8 cellular contexts compared by ENCODE assay signal in genomic region chr14:59964251-59965007, GRCh38. TPM values are rescaled to one million over a fixed set of nuclear protein-coding genes. Genes with fewer than 3 reads are reported as not detected.
A peak's percentile ranks its signal among the peaks of the same experiment; 100 is the strongest.
DNase-seq lines count a peak whose midpoint lies in the region; ATAC-seq and TF ChIP-seq lines count a peak whose summit lies in the region.

No MANE protein-coding gene starts in this region.

- peak; percentile 34 for ATAC-seq in CD8-positive, alpha-beta T cell
- ATAC-seq in GM19438 (IDR thresholded peaks at IDR 0.05; ENCODE audit: low read depth, unreplicated experiment), result peak; percentile 21
- peak; percentile 5 for ATAC-seq in HG03469 (IDR thresholded peaks at IDR 0.05; ENCODE audit: unreplicated experiment)

- no peaks in the 10 kb centered on the region for H3K9me3 ChIP-seq in CD8-positive, alpha-beta T cell (ENCODE audit: low read length)
- no peaks in the 10 kb centered on the region for H3K9me3 ChIP-seq in esophagus muscularis mucosa
- H3K9me3 ChIP-seq in esophagus squamous epithelium, result no peaks in the 10 kb centered on the region

- H3K27me3 ChIP-seq in CD8-positive, alpha-beta T cell (ENCODE audit: insufficient read depth, low read length), result no peaks in the 10 kb centered on the region
- H3K27me3 ChIP-seq in esophagus muscularis mucosa, result peaks cover 0 to under 1% (median 0%) of the 10 kb centered on the region in 4 donors
- H3K27me3 ChIP-seq in esophagus squamous epithelium, result no peaks in the 10 kb centered on the region

- peaks cover 18% of the 10 kb centered on the region for H3K4me1 Mint-ChIP-seq in CD8-positive, alpha-beta T cell (ENCODE audit: low read depth)

- peak overlapping the region; percentile 95 for H3K27ac Mint-ChIP-seq in CD8-positive, alpha-beta T cell

- 72% methylated on average over 5 of the region's 5 CpGs for WGBS in esophagus muscularis mucosa
- WGBS in esophagus squamous epithelium, 2 donors, result 49 to 64% methylated on average over 5 of the region's 5 CpGs

- intact Hi-C loops in CD8-positive, alpha-beta T cell (cut with DNase I, micrococcal nuclease), result loop anchor here (1.0 to 10.0 kb wide), 12 partner anchors 44 to 1290 kb away; partner anchors contain the start of genes DHRS7 (in 2 of the 2), JKAMP (in 2 of the 2), L3HYPDH (in 2 of the 2) and LRRC9 (in 1 of the 2)
- intact Hi-C loops in esophagus muscularis mucosa (cut with DNase I), result loop anchor here (2.0 kb wide), 1 partner anchor 220 kb away; no protein-coding TSS in a partner anchor
- intact Hi-C loops in esophagus squamous epithelium (cut with DNase I), result loop anchor here (5.0 kb wide), 1 partner anchor 223 kb away; no protein-coding TSS in a partner anchor

- POLR2A ChIA-PET in CD8-positive, alpha-beta T cell (lab: Charles Lee), result interaction anchor here (0.7 to 1.4 kb wide), 8 partner anchors 95 to 285 kb away, joined by 3 to 9 read pairs (median 3); partner anchors contain the start of genes DHRS7, PCNX4 and PPM1A

- TF ChIP-seq POLR2A in esophagus muscularis mucosa (IDR thresholded peaks at IDR 0.05; ENCODE audit: low read depth), result no peak
- TF ChIP-seq POLR2A in esophagus squamous epithelium (IDR thresholded peaks at IDR 0.05), result no peak

- no peak for TF ChIP-seq EP300 in esophagus muscularis mucosa (IDR thresholded peaks at IDR 0.05)

- no peaks in the 10 kb centered on the region for H3K27me3 Mint-ChIP-seq in CD8-positive, alpha-beta T cell (ENCODE audit: low read depth)

- no peaks in the 10 kb centered on the region for H3K36me3 ChIP-seq in CD8-positive, alpha-beta T cell (ENCODE audit: insufficient read depth, low read length)
- H3K36me3 ChIP-seq in esophagus muscularis mucosa (no peaks in the 10 kb centered on the region), esophagus squamous epithelium (no peaks in the 10 kb centered on the region)

- H3K4me3 Mint-ChIP-seq in CD8-positive, alpha-beta T cell, result peak overlapping the region; percentile 88

- H3K9me3 Mint-ChIP-seq in CD8-positive, alpha-beta T cell, result no peaks in the 10 kb centered on the region

- peaks cover 12% of the 10 kb centered on the region for H3K4me1 ChIP-seq in CD8-positive, alpha-beta T cell (ENCODE audit: insufficient read depth, low read length)
- peaks cover 0 to 10% (median 0%) of the 10 kb centered on the region in 4 donors for H3K4me1 ChIP-seq in esophagus muscularis mucosa
- peaks cover 0 to 8% (median 0%) of the 10 kb centered on the region in 3 donors for H3K4me1 ChIP-seq in esophagus squamous epithelium

- no peak overlapping the region for H3K27ac ChIP-seq in CD8-positive, alpha-beta T cell (ENCODE audit: low read depth, low read length)
- no peak overlapping the region for H3K27ac ChIP-seq in esophagus muscularis mucosa (replicated peaks in 1 of 4)
- H3K27ac ChIP-seq in esophagus squamous epithelium, result no peak overlapping the region

- H3K4me3 ChIP-seq in CD8-positive, alpha-beta T cell (ENCODE audit: low read depth, low read length), result no peak overlapping the region
- H3K4me3 ChIP-seq in esophagus muscularis mucosa (peak overlapping the region in 1 of 4 donors; percentile 37), esophagus squamous epithelium (no peak overlapping the region)

- H3K36me3 Mint-ChIP-seq in CD8-positive, alpha-beta T cell, result peaks cover 2% of the 10 kb centered on the region

- CTCF ChIA-PET in CD8-positive, alpha-beta T cell (lab: Charles Lee), result interaction anchor here (0.7 to 9.5 kb wide), 30 partner anchors 10 to 797 kb away, joined by 3 to 167 read pairs (median 4); partner anchors contain the start of genes DHRS7, LRRC9 and PPM1A

- no peak for TF ChIP-seq CTCF in CD8-positive, alpha-beta T cell (IDR thresholded peaks at IDR 0.05)
- TF ChIP-seq CTCF in esophagus muscularis mucosa (IDR thresholded peaks at IDR 0.05) (no peak), esophagus squamous epithelium (IDR thresholded peaks at IDR 0.05) (no peak)

- no peak for DNase-seq in CD8-positive, alpha-beta T cell
- DNase-seq in globus pallidus (ENCODE audit: low spot score), result peak; percentile 3
- no peak for DNase-seq in foreskin melanocyte
- DNase-seq in NOMO-1 (lab: John Stamatoyannopoulos, UW; ENCODE audit: unreplicated experiment in 2 of 2), result no peak
- DNase-seq in esophagus muscularis mucosa (ENCODE audit: extremely low spot score), result no peak
- no peak for DNase-seq in esophagus squamous epithelium (lab: John Stamatoyannopoulos, UW)

RNA-seq across cellular contexts. Expression of gene LRRC9, which starts 44.5 kb away (rescaled TPM):
- total RNA-seq in CD8-positive, alpha-beta T cell, result not detected
- total RNA-seq in esophagus muscularis mucosa (not detected), esophagus squamous epithelium (not detected)
